ENCODE assay signal across 13 cellular contexts in genomic region chr3:38210141-38210757, GRCh38. TPM values are rescaled to one million over a fixed set of nuclear protein-coding genes. Genes with fewer than 3 reads are reported as not detected.
A peak's percentile ranks its signal among the peaks of the same experiment; 100 is the strongest.
DNase-seq lines count a peak whose midpoint lies in the region; ATAC-seq and TF ChIP-seq lines count a peak whose summit lies in the region.
"Had no signal": no experiment of that assay in that cellular context is flagged by ENCODE, and none has a peak within 500 bp of the region (broad histone marks: within the 10 kb centered on the region; RNA-seq: fewer than 3 reads in every experiment).

No MANE protein-coding gene starts in this region.

- TF ChIP-seq CTCF in GM10248 (IDR thresholded peaks at IDR 0.05; ENCODE audit: control extremely low read depth, extremely low read depth, low read depth, missing control alignments) = no peak

- CTCF ChIA-PET in GM10248 (lab: Yijun Ruan, JAX) (interaction anchor here (1.2 to 3.3 kb wide), 6 partner anchors 9 to 213 kb away, joined by 3 to 14 read pairs (median 4); no protein-coding TSS in a partner anchor), HEK293T (lab: Yijun Ruan, JAX) (interaction anchor here (0.7 kb wide), 1 partner anchor 187 kb away, joined by 3 read pairs; no protein-coding TSS in a partner anchor)

- ATAC-seq in GM19023 (IDR thresholded peaks at IDR 0.05; ENCODE audit: unreplicated experiment) = peak; percentile 77
- peak; percentile 84 for ATAC-seq in HG02678 (IDR thresholded peaks at IDR 0.05; ENCODE audit: unreplicated experiment)
- no peak for ATAC-seq in SK-N-SH treated with all-trans-retinoic acid at 6 μM for 48 hours
- ATAC-seq: left lobe of liver, sciatic nerve had no signal

- intact Hi-C loops in cardiac septum (cut with DNase I) = no loop called here

- POLR2A ChIA-PET in GM10248 (lab: Yijun Ruan, JAX) (no interaction called here), HEK293T (lab: Yijun Ruan, JAX) (interaction anchor here (1.7 kb wide), 1 partner anchor 45 kb away, joined by 6 read pairs; the partner anchor contains the start of gene OXSR1)

- peak; percentile 41 for DNase-seq in GM10248 (ENCODE audit: extremely low spot score)
- peak; percentile 1 for DNase-seq in NCI-H69 (lab: John Stamatoyannopoulos, UW)
- DNase-seq in anterior cingulate cortex (lab: John Stamatoyannopoulos, UW) = no peak
- DNase-seq in cardiac septum (ENCODE audit: low spot score) = no peak
- no peak for DNase-seq in HEK293T (ENCODE audit: extremely low spot score)
- DNase-seq: KG1; stimulated activated CD8-positive, alpha-beta memory T cell treated with anti-CD3 and anti-CD28 coated beads, Interleukin-4, amount 100 ng/mL, for 48 hours; WERI-Rb-1 had no signal

TF ChIP-seq in SK-N-SH treated with all-trans-retinoic acid at 6 μM for 48 hours, 23 proteins besides CTCF, POLR2A, EP300 and RAD21 (continues in another document):
- TF ChIP-seq PPARA (CRISPR knock-in tag; IDR thresholded peaks at IDR 0.05; ENCODE audit: borderline replicate concordance) (no peak), ZFP3 (CRISPR knock-in tag; IDR thresholded peaks at IDR 0.05) (no peak), GLIS3 (CRISPR knock-in tag; IDR thresholded peaks at IDR 0.05) (no peak), ZNF8 (CRISPR knock-in tag; IDR thresholded peaks at IDR 0.05) (no peak), ISL1 (CRISPR knock-in tag; IDR thresholded peaks at IDR 0.05) (no peak), CREB5 (CRISPR knock-in tag; IDR thresholded peaks at IDR 0.05; ENCODE audit: low read depth) (no peak), PATZ1 (CRISPR knock-in tag; IDR thresholded peaks at IDR 0.05; ENCODE audit: borderline replicate concordance) (no peak), POU6F1 (CRISPR knock-in tag; IDR thresholded peaks at IDR 0.05; ENCODE audit: borderline replicate concordance, low read depth) (no peak), ZFP30 (CRISPR knock-in tag; IDR thresholded peaks at IDR 0.05) (no peak), SNAI2 (CRISPR knock-in tag; IDR thresholded peaks at IDR 0.05) (no peak), ESRRG (CRISPR knock-in tag; IDR thresholded peaks at IDR 0.05) (no peak), ZNF565 (CRISPR knock-in tag; conservative IDR thresholded peaks at IDR 0.05; ENCODE audit: low read depth) (no peak), TCF4 (CRISPR knock-in tag; IDR thresholded peaks at IDR 0.05; ENCODE audit: borderline replicate concordance) (no peak), ZC3H10 (CRISPR knock-in tag; IDR thresholded peaks at IDR 0.05) (no peak), ARNTL (CRISPR knock-in tag; IDR thresholded peaks at IDR 0.05; ENCODE audit: borderline replicate concordance, low read depth) (no peak)

TF ChIP-seq in HEK293T, 16 proteins besides CTCF, POLR2A, EP300 and RAD21:
- TF ChIP-seq L3MBTL2 (conservative IDR thresholded peaks at IDR 0.05) (no peak), HDGF (IDR thresholded peaks at IDR 0.05; ENCODE audit: borderline replicate concordance) (no peak), NFRKB (IDR thresholded peaks at IDR 0.05) (no peak), LEF1 (IDR thresholded peaks at IDR 0.05; ENCODE audit: borderline replicate concordance) (no peak), CTBP1 (IDR thresholded peaks at IDR 0.05; ENCODE audit: borderline replicate concordance) (no peak), PKNOX1 (IDR thresholded peaks at IDR 0.05) (no peak), ELF4 (IDR thresholded peaks at IDR 0.05) (no peak), FOXM1 (IDR thresholded peaks at IDR 0.05; ENCODE audit: borderline replicate concordance) (no peak), FOXA1 (IDR thresholded peaks at IDR 0.05) (no peak), TARDBP (IDR thresholded peaks at IDR 0.05) (no peak), BHLHE40 (IDR thresholded peaks at IDR 0.05; ENCODE audit: borderline replicate concordance) (no peak), ZNF384 (IDR thresholded peaks at IDR 0.05) (no peak), FOXK2 (IDR thresholded peaks at IDR 0.05) (no peak), SP1 (IDR thresholded peaks at IDR 0.05) (no peak), ARNT (IDR thresholded peaks at IDR 0.05) (no peak), SUZ12 (IDR thresholded peaks at IDR 0.05) (no peak)

RNA-seq across cellular contexts. Expression of gene OXSR1, which starts 44.9 kb away (rescaled TPM):
- total RNA-seq in cardiac septum = 30.6 TPM

RNA-seq across cellular contexts. Expression of gene SLC22A13, which starts 55.4 kb away (rescaled TPM):
- 0.22 TPM for total RNA-seq in cardiac septum

Comparison
In these comparisons a context has a peak if more than half of its experiments do, and no peak if none do; other contexts are left out.
1. DNase-seq: peak in GM10248 (single experiment) and NCI-H69 (single experiment); none in anterior cingulate cortex (0 of 58), cardiac septum (single experiment) and HEK293T (single experiment).